Comparison of ENCODE assay signal across 8 cellular contexts in the genomic region with DNA sequence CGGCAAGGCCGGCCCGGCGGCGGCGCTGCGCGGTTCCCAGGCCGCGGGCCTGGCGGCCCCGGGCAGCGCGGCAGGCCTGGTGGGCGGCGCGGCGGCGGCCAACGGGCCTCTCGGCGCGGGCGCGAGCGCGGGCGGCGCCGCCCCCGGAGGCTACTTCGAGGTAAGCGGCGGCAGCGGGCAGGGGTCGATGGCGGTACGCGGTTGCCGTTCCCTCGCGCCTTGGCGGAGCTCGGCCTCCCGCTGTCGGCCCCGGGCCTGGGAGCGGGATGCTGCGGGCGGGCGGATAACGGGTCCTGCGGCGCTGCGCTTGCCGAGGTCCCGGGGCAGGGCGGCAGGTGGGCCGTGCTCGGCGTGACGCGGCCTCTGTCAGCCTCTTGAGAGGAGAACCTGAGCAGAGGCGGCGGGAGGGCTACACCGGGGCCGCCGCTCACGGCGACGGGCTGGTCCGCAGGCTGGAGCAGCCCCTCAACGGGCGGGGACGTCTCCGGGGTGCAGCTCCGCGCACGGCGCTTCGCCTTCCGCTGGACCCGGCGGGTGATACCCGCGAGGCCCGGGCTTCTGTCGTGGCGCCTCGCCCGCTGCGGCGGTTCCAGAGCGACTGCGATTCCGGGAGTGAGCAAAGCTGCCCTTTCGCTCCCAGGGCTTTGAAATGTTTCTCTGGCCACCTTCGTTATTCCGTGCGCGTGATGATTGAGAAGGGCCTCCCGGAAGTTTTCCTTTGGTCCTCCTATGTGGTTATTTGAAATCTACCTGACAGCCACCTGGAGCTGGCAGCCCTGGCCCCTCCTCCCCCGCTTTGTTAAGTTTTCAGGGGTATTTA. TPM values are rescaled to one million over a fixed set of nuclear protein-coding genes. Genes with fewer than 3 reads are reported as not detected.
DNase-seq lines count a peak whose midpoint lies in the region; ATAC-seq and TF ChIP-seq lines count a peak whose summit lies in the region.

No MANE protein-coding gene starts in this region.

- ATAC-seq in HG02571 (IDR thresholded peaks at IDR 0.05; ENCODE audit: unreplicated experiment): peak; percentile 21

- POLR2A ChIA-PET in GM10248 (lab: Yijun Ruan, JAX): interaction anchor here (1.5 kb wide), 1 partner anchor 9 kb away, joined by 3 read pairs; no protein-coding TSS in a partner anchor

- TF ChIP-seq CTCF in GM10248 (IDR thresholded peaks at IDR 0.05; ENCODE audit: control extremely low read depth, extremely low read depth, low read depth, missing control alignments): no peak

- DNase-seq in GM10248 (ENCODE audit: extremely low spot score): peak; percentile 40
- DNase-seq in NCI-H2196 (lab: John Stamatoyannopoulos, UW; ENCODE audit: unreplicated experiment): peak; percentile 34
- DNase-seq in activated CD8-positive, alpha-beta memory T cell treated with anti-CD3 and anti-CD28 coated beads, Interleukin-2, amount 50 U/mL, for 48 hours: peak; percentile 81
- DNase-seq in erythroblast (lab: John Stamatoyannopoulos, UW): peak; percentile 83 to 89
- peak; percentile 42 for DNase-seq in myocyte (ENCODE audit: low read depth)
- DNase-seq in stimulated activated CD8-positive, alpha-beta memory T cell treated with anti-CD3 and anti-CD28 coated beads, Interleukin-7, amount 100 ng/mL, for 48 hours (ENCODE audit: extremely low read depth in 1 of 2, low read depth in 1 of 2): peak; percentile 23 to 28
- no peak for DNase-seq in OCI-M2 (lab: John Stamatoyannopoulos, UW; ENCODE audit: unreplicated experiment)

- CTCF ChIA-PET in GM10248 (lab: Yijun Ruan, JAX): interaction anchor here (0.8 to 1.9 kb wide), 4 partner anchors 9 to 177 kb away, joined by 3 to 5 read pairs (median 3); no protein-coding TSS in a partner anchor

- TF ChIP-seq POLR2A in erythroblast (IDR thresholded peaks at IDR 0.05; ENCODE audit: low read length): peak; percentile 35

RNA-seq across cellular contexts. Expression of gene FAM193A, which starts 0.8 kb away (rescaled TPM):
- total RNA-seq in myocyte: 13.9 and 15.2 TPM in 2 replicates
- polyA plus RNA-seq in myocyte (2012): 12.9 TPM
